Comparison of ENCODE assay signal across 11 cellular contexts in genomic region chr6:139846538-139847321, GRCh38.
DNase-seq lines count a peak whose midpoint lies in the region; ATAC-seq lines count a peak whose summit lies in the region.
"Had no signal": no experiment of that assay in that cellular context is flagged by ENCODE, and none has a peak within 500 bp of the region (broad histone marks: within the 10 kb centered on the region; RNA-seq: fewer than 3 reads in every experiment).

No MANE protein-coding gene starts in this region.

- ATAC-seq in GM21737 (IDR thresholded peaks at IDR 0.05; ENCODE audit: unreplicated experiment) (peak; percentile 45), HG02588 (IDR thresholded peaks at IDR 0.05; ENCODE audit: unreplicated experiment) (no peak), HG02763 (IDR thresholded peaks at IDR 0.05; ENCODE audit: unreplicated experiment) (no peak)

- peak; percentile 77 to 88 for DNase-seq in AML-193 (lab: John Stamatoyannopoulos, UW)
- peak; percentile 70 for DNase-seq in NCI-H774 (lab: John Stamatoyannopoulos, UW)
- peak; percentile 3 for DNase-seq in iPS DF 19.7 (ENCODE audit: low read depth, low spot score)
- no peak for DNase-seq in COR-L47 (lab: John Stamatoyannopoulos, UW)
- DNase-seq in activated CD4-positive, CD25-positive, alpha-beta regulatory T cell treated with anti-CD3 and anti-CD28 coated beads, Interleukin-2, amount 50 U/mL, for 72 hours: no peak
- DNase-seq: activated CD8-positive, alpha-beta memory T cell treated with anti-CD3 and anti-CD28 coated beads, Interleukin-2, amount 50 U/mL, for 48 hours; natural killer cell; NCI-H446 had no signal

Comparison
In these comparisons a context has a peak if more than half of its experiments do, and no peak if none do; other contexts are left out.
1. DNase-seq: peak in AML-193 (2 of 2), NCI-H774 (single experiment) and iPS DF 19.7 (single experiment); none in COR-L47 (single experiment) and activated CD4-positive, CD25-positive, alpha-beta regulatory T cell treated with anti-CD3 and anti-CD28 coated beads, Interleukin-2, amount 50 U/mL, for 72 hours (single experiment).